9 cellular contexts compared by ENCODE assay signal in genomic region chr5:116763987-116764866, GRCh38.
DNase-seq lines count a peak whose midpoint lies in the region; ATAC-seq and TF ChIP-seq lines count a peak whose summit lies in the region.
"Had no signal": no experiment of that assay in that cellular context is flagged by ENCODE, and none has a peak within 500 bp of the region (broad histone marks: within the 10 kb centered on the region; RNA-seq: fewer than 3 reads in every experiment).

No MANE protein-coding gene starts in this region.

- no peak for TF ChIP-seq CTCF in ovary (IDR thresholded peaks at IDR 0.05)

- no peak for TF ChIP-seq EP300 in ovary (IDR thresholded peaks at IDR 0.05)

- 91 to 94% (median 93%) methylated on average over 19 of the region's 19 CpGs for WGBS in ovary, 3 donors

- no peaks in the 10 kb centered on the region for H3K36me3 ChIP-seq in ovary

- H3K9me3 ChIP-seq in ovary = no peaks in the 10 kb centered on the region

- DNase-seq in left cardiac atrium = no peak
- DNase-seq in stimulated activated naive CD4-positive, alpha-beta T cell treated with Interleukin-2 at 50 U/mL for 16 hours (lab: John Stamatoyannopoulos, UW) = no peak
- DNase-seq in ovary = no peak
- no peak for DNase-seq in activated CD4-positive, alpha-beta T cell treated with anti-CD3 and anti-CD28 coated beads, Interleukin-2, amount 50 U/mL, for 48 hours
- DNase-seq: posterior cingulate gyrus had no signal

- TF ChIP-seq POLR2A in ovary (IDR thresholded peaks at IDR 0.05) = no peak

- peaks cover 3% of the 10 kb centered on the region for H3K4me1 ChIP-seq in ovary (ENCODE audit: insufficient read depth)

- ATAC-seq in GM18858 (IDR thresholded peaks at IDR 0.05; ENCODE audit: unreplicated experiment) = peak; percentile 64
- peak; percentile 81 for ATAC-seq in GM21576 (IDR thresholded peaks at IDR 0.05; ENCODE audit: unreplicated experiment)
- ATAC-seq in HG03354 (IDR thresholded peaks at IDR 0.05; ENCODE audit: poor library complexity, severe bottlenecking, unreplicated experiment) = peak; percentile 58
- ATAC-seq in esophagus mucosa = peak; percentile 93
- no peak for ATAC-seq in left cardiac atrium

- no peak overlapping the region for H3K27ac ChIP-seq in ovary

- no peaks in the 10 kb centered on the region for H3K27me3 ChIP-seq in ovary

- no peak overlapping the region for H3K4me3 ChIP-seq in ovary

- intact Hi-C loops in left cardiac atrium (cut with DNase I) = no loop called here
- intact Hi-C loops in ovary (cut with DNase I) = no loop called here

Comparison
In these comparisons a context has a peak if more than half of its experiments do, and no peak if none do; other contexts are left out.
1. ATAC-seq: peak in GM18858 (single experiment), GM21576 (single experiment), HG03354 (single experiment) and esophagus mucosa (single experiment); none in left cardiac atrium (0 of 2).